ENCODE assay signal across 8 cellular contexts in the genomic region with DNA sequence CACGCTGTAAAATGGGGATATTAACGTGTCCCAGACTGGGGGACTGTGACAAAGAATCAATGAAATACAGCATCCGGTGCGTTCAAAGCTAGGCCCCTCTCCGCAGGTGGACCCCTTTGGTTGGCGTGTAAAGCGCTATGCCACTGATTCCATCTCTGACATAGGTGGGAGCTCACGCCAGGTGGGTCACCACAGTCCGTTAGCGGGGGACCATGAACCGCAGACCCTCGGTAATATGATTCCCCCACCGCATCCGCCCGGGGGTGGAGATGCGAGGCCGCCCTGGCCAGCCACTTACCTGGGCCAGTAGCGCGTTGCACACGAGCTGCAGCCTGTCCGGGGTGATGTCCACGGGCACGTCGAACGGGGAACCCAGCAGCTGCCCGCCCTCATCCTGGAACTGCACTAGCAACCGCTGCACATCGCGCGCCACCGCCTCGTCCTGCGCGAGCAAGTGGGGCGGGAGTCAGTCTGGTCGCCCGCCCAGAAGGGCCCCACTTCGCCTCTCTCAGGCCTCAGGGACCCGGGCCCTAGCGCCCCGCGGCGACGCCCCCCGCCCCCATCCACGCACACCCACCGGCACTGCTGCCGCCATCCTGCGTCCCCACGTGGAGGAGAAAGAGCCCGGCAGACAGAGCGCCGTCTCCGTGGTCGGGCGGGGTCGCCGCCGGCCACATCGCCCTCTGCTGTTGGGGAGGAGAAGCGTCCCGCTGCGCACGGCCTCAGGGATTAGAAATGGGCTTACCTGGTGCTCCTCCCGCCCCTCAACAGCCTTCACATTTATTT. TPM values are rescaled to one million over a fixed set of nuclear protein-coding genes. Genes with fewer than 3 reads are reported as not detected.
DNase-seq lines count a peak whose midpoint lies in the region; ATAC-seq and TF ChIP-seq lines count a peak whose summit lies in the region.

A gene (minus strand): TSS at position 623 of the 786 bp plus-strand sequence. CDS start 28 bp downstream, at position 595.

- ATAC-seq in CD8-positive, alpha-beta T cell, result peak; percentile 97
- ATAC-seq in GM19463 (IDR thresholded peaks at IDR 0.05; ENCODE audit: unreplicated experiment) (peak; percentile 69), mucosa of descending colon (peak; percentile 100)

- POLR2A ChIA-PET in CD8-positive, alpha-beta T cell (lab: Charles Lee), result interaction anchor here (0.9 to 1.8 kb wide), 7 partner anchors 15 to 437 kb away, joined by 3 to 7 read pairs (median 3); a partner anchor contains a TSS

- intact Hi-C loops in CD8-positive, alpha-beta T cell (cut with DNase I, micrococcal nuclease), result loop anchor here (1.0 to 10.0 kb wide), 9 partner anchors 19 to 663 kb away; a partner anchor contains a TSS
- intact Hi-C loops in mucosa of descending colon (cut with DNase I, micrococcal nuclease), result no loop called here

- peak within 1 kb of the TSS; percentile 76 for H3K27ac Mint-ChIP-seq in CD8-positive, alpha-beta T cell

- no peaks in the 10 kb centered on the region for H3K27me3 ChIP-seq in CD8-positive, alpha-beta T cell (ENCODE audit: insufficient read depth, low read length)
- H3K27me3 ChIP-seq in HUES48 (ENCODE audit: control insufficient read depth, insufficient read depth, low read length) (no peaks in the 10 kb centered on the region), OCI-LY1 (ENCODE audit: insufficient read depth, low read length) (no peaks in the 10 kb centered on the region)

- no peaks in the 10 kb centered on the region for H3K9me3 ChIP-seq in CD8-positive, alpha-beta T cell (ENCODE audit: low read length)
- H3K9me3 ChIP-seq in HUES48 (ENCODE audit: control insufficient read depth, insufficient read depth, low read length), result no peaks in the 10 kb centered on the region
- H3K9me3 ChIP-seq in OCI-LY1 (ENCODE audit: low read length), result no peaks in the 10 kb centered on the region
- no peaks in the 10 kb centered on the region for H3K9me3 ChIP-seq in mucosa of descending colon

- no peaks in the 10 kb centered on the region for H3K27me3 Mint-ChIP-seq in CD8-positive, alpha-beta T cell (ENCODE audit: low read depth)

- peaks cover 8% of the 10 kb centered on the region for H3K4me1 ChIP-seq in CD8-positive, alpha-beta T cell (ENCODE audit: insufficient read depth, low read length)
- H3K4me1 ChIP-seq in HUES48 (ENCODE audit: control insufficient read depth, insufficient read depth, low read length) (no peaks in the 10 kb centered on the region), OCI-LY1 (ENCODE audit: insufficient read depth, low read length, severe bottlenecking) (peaks cover 8% of the 10 kb centered on the region), mucosa of descending colon (ENCODE audit: low read depth) (no peaks in the 10 kb centered on the region)

- H3F3A ChIP-seq in OCI-LY1 (ENCODE audit: insufficient read depth, low read length), result no peaks in the 10 kb centered on the region

- peaks cover 15% of the 10 kb centered on the region for H3K36me3 ChIP-seq in CD8-positive, alpha-beta T cell (ENCODE audit: insufficient read depth, low read length)
- H3K36me3 ChIP-seq in HUES48 (ENCODE audit: control insufficient read depth, insufficient read depth, low read length) (peaks cover 31% of the 10 kb centered on the region), OCI-LY1 (ENCODE audit: insufficient read depth, low read length) (peaks cover 32% of the 10 kb centered on the region), mucosa of descending colon (ENCODE audit: low read depth) (no peaks in the 10 kb centered on the region)

- H3K9me3 Mint-ChIP-seq in CD8-positive, alpha-beta T cell, result no peaks in the 10 kb centered on the region

- TF ChIP-seq CTCF in CD8-positive, alpha-beta T cell (IDR thresholded peaks at IDR 0.05), result peak; percentile 97
- peak; percentile 81 for TF ChIP-seq CTCF in OCI-LY1 (IDR thresholded peaks at IDR 0.05; ENCODE audit: low read length)
- peak; percentile 97 for TF ChIP-seq CTCF in mucosa of descending colon (IDR thresholded peaks at IDR 0.05)

- CTCF ChIA-PET in CD8-positive, alpha-beta T cell (lab: Charles Lee), result interaction anchor here (0.8 to 3.1 kb wide), 10 partner anchors 11 to 606 kb away, joined by 3 to 17 read pairs (median 4); a partner anchor contains a TSS

- peak within 1 kb of the TSS; percentile 86 for H3K9ac ChIP-seq in HUES48 (ENCODE audit: low read depth, low read length)
- peak within 1 kb of the TSS; percentile 99 for H3K9ac ChIP-seq in OCI-LY1 (ENCODE audit: low read length)

- H4K20me1 ChIP-seq in OCI-LY1 (ENCODE audit: insufficient read depth, low read length), result no peaks in the 10 kb centered on the region

- H3K9me2 ChIP-seq in OCI-LY1 (ENCODE audit: low read depth, low read length), result no peaks in the 10 kb centered on the region

- peaks cover 27% of the 10 kb centered on the region for H3K36me3 Mint-ChIP-seq in CD8-positive, alpha-beta T cell

- H2AFZ ChIP-seq in OCI-LY1 (ENCODE audit: low read length), result peak within 1 kb of the TSS; percentile 33; the same call in 1 of the 2 replicates

- H3K4me3 Mint-ChIP-seq in CD8-positive, alpha-beta T cell, result peak within 1 kb of the TSS; percentile 85

- H3K4me2 ChIP-seq in OCI-LY1 (ENCODE audit: low read length), result peak within 1 kb of the TSS; percentile 85

- H3K4me1 Mint-ChIP-seq in CD8-positive, alpha-beta T cell (ENCODE audit: low read depth), result peaks cover 17% of the 10 kb centered on the region

- DNase-seq in CD8-positive, alpha-beta T cell, result peak; percentile 82 to 93 (median 87)
- DNase-seq in activated T-cell treated with anti-CD3 and anti-CD28 coated beads for 1 hour (ENCODE audit: low read depth), result peak; percentile 80
- DNase-seq in epithelial cell of prostate (ENCODE audit: low read depth, low spot score), result peak; percentile 29
- peak; percentile 82 to 90 (median 87) for DNase-seq in mucosa of descending colon
- peak; percentile 81 to 84 for DNase-seq in stimulated activated CD8-positive, alpha-beta memory T cell treated with anti-CD3 and anti-CD28 coated beads, Interleukin-2, amount 100 ng/mL, for 48 hours (ENCODE audit: low read depth in 2 of 2)

- H3K27ac ChIP-seq in CD8-positive, alpha-beta T cell (ENCODE audit: low read depth, low read length), result peak within 1 kb of the TSS; percentile 72
- H3K27ac ChIP-seq in HUES48 (ENCODE audit: low read depth, low read length), result peak within 1 kb of the TSS; percentile 70
- no peak within 1 kb of the TSS for H3K27ac ChIP-seq in OCI-LY1 (ENCODE audit: low read depth, low read length, poor library complexity, severe bottlenecking)
- H3K27ac ChIP-seq in epithelial cell of prostate, result no peak within 1 kb of the TSS

- peak within 1 kb of the TSS; percentile 99 for H3K4me3 ChIP-seq in CD8-positive, alpha-beta T cell (ENCODE audit: low read depth, low read length)
- H3K4me3 ChIP-seq in HUES48 (ENCODE audit: low read depth, low read length) (peak within 1 kb of the TSS; percentile 83), OCI-LY1 (ENCODE audit: low read depth, low read length, poor library complexity, severe bottlenecking) (peak within 1 kb of the TSS; percentile 100), mucosa of descending colon (peak within 1 kb of the TSS; percentile 54)

- H3K79me2 ChIP-seq in OCI-LY1 (ENCODE audit: insufficient read depth, low read length), result peaks cover 11% of the 10 kb centered on the region

RNA-seq across cellular contexts. Expression of the gene that starts here (rescaled TPM):
- total RNA-seq in CD8-positive, alpha-beta T cell, result 10 to 100 TPM in 1 of 2 experiments, 1 to 10 TPM in 1; 9.4 to 11.3 TPM
- 10 to 100 TPM in 2 of 3 donors, 1 to 10 TPM in 1; 9.0 to 13.6 (median 12.1) TPM for total RNA-seq in mucosa of descending colon

Comparison
In these comparisons a context has a peak if more than half of its experiments do, and no peak if none do; other contexts are left out.
1. DNase-seq: peak in every context shown above with its lines; median percentile 87 in CD8-positive, alpha-beta T cell; 87 in mucosa of descending colon; 82 in stimulated activated CD8-positive, alpha-beta memory T cell treated with anti-CD3 and anti-CD28 coated beads, Interleukin-2, amount 100 ng/mL, for 48 hours; 80 in activated T-cell treated with anti-CD3 and anti-CD28 coated beads for 1 hour; 29 in epithelial cell of prostate.
2. H3K27ac ChIP-seq: peak in CD8-positive, alpha-beta T cell (single experiment) and HUES48 (single experiment); none in OCI-LY1 (single experiment) and epithelial cell of prostate (single experiment).
3. intact Hi-C loops: an anchor here in CD8-positive, alpha-beta T cell (1.0 to 10.0 kb wide); none called in mucosa of descending colon.
4. Peak in every context shown above with its lines, with median percentiles within 50 percentile points of each other: ATAC-seq, H3K4me3 ChIP-seq and CTCF ChIP-seq.